ENCODE assay signal across 1 cellular context in genomic region chr19:50724522-50725217, GRCh38.
TF ChIP-seq lines count a peak whose summit lies in the region.

No MANE protein-coding gene starts in this region.

TF ChIP-seq in GM23338, 12 proteins besides CTCF, POLR2A, EP300 and RAD21 (continued from another document):
- TF ChIP-seq REST (IDR thresholded peaks at IDR 0.05; ENCODE audit: unreplicated experiment) (no peak), CREB1 (CRISPR knock-in tag; IDR thresholded peaks at IDR 0.05; ENCODE audit: low read depth) (no peak), POLR2AphosphoS5 (IDR thresholded peaks at IDR 0.05; ENCODE audit: low read depth) (peak; percentile 91)
